In the genomic region with DNA sequence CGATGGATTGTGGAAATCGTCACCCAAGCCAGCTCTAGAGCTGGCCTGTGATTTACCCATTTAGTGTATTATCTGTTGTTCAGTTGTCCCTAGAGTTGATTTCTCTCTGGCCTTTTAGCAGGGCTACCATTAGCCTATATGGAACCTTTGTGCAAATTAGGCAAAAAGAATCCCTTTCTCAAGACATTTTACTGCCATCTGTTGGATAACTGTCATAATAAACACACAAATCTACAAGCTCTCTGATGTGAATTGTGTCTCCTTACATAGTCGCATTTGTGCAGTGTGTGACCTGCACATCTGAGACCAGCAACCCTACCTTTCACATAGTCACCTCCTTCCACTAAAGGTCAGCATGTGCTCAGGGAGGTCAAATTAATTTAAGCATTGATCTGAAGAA, we compare ENCODE assay signal across 9 cellular contexts. TPM values are rescaled to one million over a fixed set of nuclear protein-coding genes. Genes with fewer than 3 reads are reported as not detected.
DNase-seq lines count a peak whose midpoint lies in the region; ATAC-seq and TF ChIP-seq lines count a peak whose summit lies in the region.
"Had no signal": no experiment of that assay in that cellular context is flagged by ENCODE, and none has a peak within 500 bp of the region (broad histone marks: within the 10 kb centered on the region; RNA-seq: fewer than 3 reads in every experiment).

No MANE protein-coding gene starts in this region.

- peak overlapping the region; percentile 4 for H3K4me3 Mint-ChIP-seq in T-helper 2 cell treated with Interferon-gamma antibody and Interleukin-4, amounts not matched to agents 5 μg/mL and 100 μg/mL, for 36 hours

- H3K36me3 ChIP-seq in left ventricle myocardium inferior (no peaks in the 10 kb centered on the region), prostate gland (no peaks in the 10 kb centered on the region)

- WGBS in prostate gland = 85% methylated on average over 3 of the region's 3 CpGs

- no peaks in the 10 kb centered on the region for H3K36me3 Mint-ChIP-seq in T-helper 2 cell treated with Interferon-gamma antibody and Interleukin-4, amounts not matched to agents 5 μg/mL and 100 μg/mL, for 36 hours (ENCODE audit: low read depth)

- H3K27ac ChIP-seq in left ventricle myocardium inferior (replicated peaks) = no peak overlapping the region
- no peak overlapping the region for H3K27ac ChIP-seq in prostate gland

- TF ChIP-seq CTCF in left ventricle myocardium inferior (IDR thresholded peaks at IDR 0.05; ENCODE audit: borderline replicate concordance) = no peak
- peak in 1 of 4 experiments; percentile 15 for TF ChIP-seq CTCF in prostate gland (IDR thresholded peaks at IDR 0.05)

- TF ChIP-seq POLR2A in prostate gland (IDR thresholded peaks at IDR 0.05) = no peak

- H3K4me1 Mint-ChIP-seq in T-helper 2 cell treated with Interferon-gamma antibody and Interleukin-4, amounts not matched to agents 5 μg/mL and 100 μg/mL, for 36 hours (ENCODE audit: low read depth) = peaks cover 19% of the 10 kb centered on the region

- DNase-seq in DMS53 (lab: John Stamatoyannopoulos, UW) (peak; percentile 74), Kasumi-1 (lab: John Stamatoyannopoulos, UW) (peak; percentile 76 to 79), lung microvascular endothelial cell (ENCODE audit: low read depth in 2 of 2) (peak; percentile 6 to 21), left ventricle myocardium inferior (no peak), prostate gland (ENCODE audit: low spot score) (no peak), UCSD-AML1 (lab: John Stamatoyannopoulos, UW; ENCODE audit: unreplicated experiment) (no peak)
- DNase-seq in T-helper 2 cell treated with Interferon-gamma antibody and Interleukin-4, amounts not matched to agents 5 μg/mL and 100 μg/mL, for 36 hours (ENCODE audit: low spot score) = no peak
- DNase-seq: H7 had no signal

- H3K27me3 ChIP-seq in left ventricle myocardium inferior (ENCODE audit: low read depth) = peaks cover 46% of the 10 kb centered on the region
- H3K27me3 ChIP-seq in prostate gland (replicated peaks; ENCODE audit: insufficient read depth) = no peaks in the 10 kb centered on the region

- intact Hi-C loops in left ventricle myocardium inferior (cut with micrococcal nuclease) (no loop called here), prostate gland (cut with DNase I) (no loop called here)

- ATAC-seq in GM19035 (IDR thresholded peaks at IDR 0.05; ENCODE audit: unreplicated experiment) = no peak

- H3K9me3 Mint-ChIP-seq in T-helper 2 cell treated with Interferon-gamma antibody and Interleukin-4, amounts not matched to agents 5 μg/mL and 100 μg/mL, for 36 hours = no peaks in the 10 kb centered on the region

- H3K9me3 ChIP-seq in left ventricle myocardium inferior (replicated peaks) (no peaks in the 10 kb centered on the region), prostate gland (no peaks in the 10 kb centered on the region)

- peak overlapping the region; percentile 20 for H3K27ac Mint-ChIP-seq in T-helper 2 cell treated with Interferon-gamma antibody and Interleukin-4, amounts not matched to agents 5 μg/mL and 100 μg/mL, for 36 hours

- H3K27me3 Mint-ChIP-seq in T-helper 2 cell treated with Interferon-gamma antibody and Interleukin-4, amounts not matched to agents 5 μg/mL and 100 μg/mL, for 36 hours (ENCODE audit: low read depth) = peaks cover 5% of the 10 kb centered on the region

- H3K4me1 ChIP-seq in left ventricle myocardium inferior = peaks cover 11% of the 10 kb centered on the region
- H3K4me1 ChIP-seq in prostate gland (replicated peaks) = no peaks in the 10 kb centered on the region

- no peak overlapping the region for H3K4me3 ChIP-seq in left ventricle myocardium inferior
- no peak overlapping the region for H3K4me3 ChIP-seq in prostate gland

RNA-seq across cellular contexts. Expression of a gene that starts 34.0 kb away (rescaled TPM):
- not detected in 2 replicates for total RNA-seq in lung microvascular endothelial cell
- total RNA-seq in left ventricle myocardium inferior = 0.49 TPM
- 1 to 10 TPM in 1 of 2 donors, not detected in 1; 1.4 TPM for total RNA-seq in prostate gland

Comparison
In these comparisons a context has a peak if more than half of its experiments do, and no peak if none do; other contexts are left out.
1. DNase-seq: peak in DMS53 (single experiment), Kasumi-1 (2 of 2) and lung microvascular endothelial cell (2 of 2); none in T-helper 2 cell treated with Interferon-gamma antibody and Interleukin-4, amounts not matched to agents 5 μg/mL and 100 μg/mL, for 36 hours (single experiment), left ventricle myocardium inferior (single experiment), prostate gland (single experiment) and UCSD-AML1 (single experiment).